ENCODE assay signal across 8 cellular contexts in genomic region chr10:101570764-101571572, GRCh38. TPM values are rescaled to one million over a fixed set of nuclear protein-coding genes. Genes with fewer than 3 reads are reported as not detected.
DNase-seq lines count a peak whose midpoint lies in the region; ATAC-seq and TF ChIP-seq lines count a peak whose summit lies in the region.

No MANE protein-coding gene starts in this region.

- WGBS in testis, 2 donors = 21% methylated on average over 15 to 22 of the region's 22 CpGs

- H3K9me3 ChIP-seq in HAP-1 (0 out of 2 replicates have a peak, but pooled peaks cover 2% of the 10 kb centered on the region), adipocyte (ENCODE audit: control insufficient read depth, low read length) (peaks cover 10% of the 10 kb centered on the region), testis (no peaks in the 10 kb centered on the region)

- TF ChIP-seq POLR2A in testis (IDR thresholded peaks at IDR 0.05) = no peak

- POLR2A ChIA-PET in AG04449 (lab: Yijun Ruan, JAX) = interaction anchor here (1.7 kb wide), 1 partner anchor 211 kb away, joined by 3 read pairs; no protein-coding TSS in a partner anchor

- TF ChIP-seq CTCF in AG04449 (IDR thresholded peaks at IDR 0.05; ENCODE audit: insufficient read depth, low read length, missing control alignments) = no peak
- no peak for TF ChIP-seq CTCF in testis (IDR thresholded peaks at IDR 0.05)

- H3K27me3 ChIP-seq in HAP-1 (ENCODE audit: low read depth) = no peaks in the 10 kb centered on the region
- H3K27me3 ChIP-seq in adipocyte (replicated peaks; ENCODE audit: control insufficient read depth, insufficient read depth, low read length) = peaks cover 36% of the 10 kb centered on the region
- no peaks in the 10 kb centered on the region for H3K27me3 ChIP-seq in testis

- ATAC-seq in GM19351 (IDR thresholded peaks at IDR 0.05; ENCODE audit: unreplicated experiment) = no peak

- H3K4me1 ChIP-seq in HAP-1 (peaks cover 6% of the 10 kb centered on the region), adipocyte (ENCODE audit: control insufficient read depth, insufficient read depth, low read length) (peaks cover 14% of the 10 kb centered on the region), testis (peaks cover 22% of the 10 kb centered on the region)

- intact Hi-C loops in testis (cut with DNase I; ENCODE audit: low total_unique reads) = no loop called here

- H3K4me3 ChIP-seq in AG04449 (ENCODE audit: low read depth, low read length) = peak overlapping the region; percentile 72
- H3K4me3 ChIP-seq in HAP-1 = peak overlapping the region; percentile 73
- H3K4me3 ChIP-seq in adipocyte (ENCODE audit: low read length) = peak overlapping the region; percentile 72
- peak overlapping the region; percentile 52 to 62 for H3K4me3 ChIP-seq in testis

- peak overlapping the region; percentile 69 for H3K9ac ChIP-seq in adipocyte (ENCODE audit: low read length)

- peak overlapping the region in 1 of 2 donors; percentile 31 for H3K27ac ChIP-seq in testis

- DNase-seq in AG04449 (ENCODE audit: low read depth, low spot score) (no peak), HAP-1 (ENCODE audit: low spot score in 2 of 2) (no peak), adipocyte (ENCODE audit: low read depth) (no peak), iPS-NIHi11 (ENCODE audit: low spot score) (peak; percentile 54), testis (peak; percentile 38), UCSD-AML1 (lab: John Stamatoyannopoulos, UW; ENCODE audit: unreplicated experiment) (no peak), NCI-H1694 (lab: John Stamatoyannopoulos, UW) (no peak)

- H3K36me3 ChIP-seq in HAP-1 (replicated peaks) = no peaks in the 10 kb centered on the region
- H3K36me3 ChIP-seq in adipocyte (ENCODE audit: control insufficient read depth, insufficient read depth, low read length, severe bottlenecking) = no peaks in the 10 kb centered on the region
- no peaks in the 10 kb centered on the region for H3K36me3 ChIP-seq in testis (ENCODE audit: low read depth, missing control alignments)

- in situ Hi-C loops in HAP-1 (cut with MboI; ENCODE audit: low sequenced_read_pairs) = loop anchor here (5.0 kb wide), 1 partner anchor 359 kb away; no protein-coding TSS in a partner anchor

- CTCF ChIA-PET in AG04449 (lab: Yijun Ruan, JAX) = interaction anchor here (0.6 to 9.6 kb wide), 44 partner anchors 12 to 519 kb away, joined by 3 to 281 read pairs (median 4); partner anchors contain the start of genes DPCD and POLL

RNA-seq across cellular contexts. Expression of gene POLL, which starts 17.1 kb away (rescaled TPM):
- 10 to 100 TPM; 50.3 to 53.5 TPM for total RNA-seq in testis
- 93.1 TPM for polyA plus RNA-seq in testis (ENCODE audit: insufficient read depth, low read depth, low replicate concordance)

RNA-seq across cellular contexts. Expression of gene DPCD, which starts 17.2 kb away (rescaled TPM):
- 10 to 100 TPM; 70.9 to 87.6 TPM for total RNA-seq in testis
- 267 TPM for polyA plus RNA-seq in testis (ENCODE audit: insufficient read depth, low read depth, low replicate concordance)

Comparison
In these comparisons a context has a peak if more than half of its experiments do, and no peak if none do; other contexts are left out.
1. DNase-seq: peak in iPS-NIHi11 (single experiment) and testis (single experiment); none in AG04449 (single experiment), HAP-1 (0 of 2), adipocyte (single experiment), UCSD-AML1 (single experiment) and NCI-H1694 (single experiment).
2. Peak in every context shown above with its lines, with median percentiles within 50 percentile points of each other: H3K4me3 ChIP-seq.